1 cellular context compared by ENCODE assay signal in genomic region chr7:100837099-100837836, GRCh38.
TF ChIP-seq lines count a peak whose summit lies in the region.

No MANE protein-coding gene starts in this region.

TF ChIP-seq in K562, 482 proteins besides CTCF, POLR2A, EP300 and RAD21 (continues in another document):
- TF ChIP-seq ETS2 (tag; IDR thresholded peaks at IDR 0.05; ENCODE audit: borderline replicate concordance, poor library complexity, severe bottlenecking), result no peak
- peak; percentile 54 for TF ChIP-seq NEUROD1 (IDR thresholded peaks at IDR 0.05; ENCODE audit: borderline replicate concordance, low read depth, low read length, partially characterized antibody)
- 0 out of 2 replicates have a peak, but pooled peaks have one; percentile 62 for TF ChIP-seq SMARCC2 (IDR thresholded peaks at IDR 0.05; ENCODE audit: low read depth)
- no peak for TF ChIP-seq SMC3 (conservative IDR thresholded peaks at IDR 0.05; ENCODE audit: insufficient read depth, low read depth, low read length)
- TF ChIP-seq, protein P1, sequence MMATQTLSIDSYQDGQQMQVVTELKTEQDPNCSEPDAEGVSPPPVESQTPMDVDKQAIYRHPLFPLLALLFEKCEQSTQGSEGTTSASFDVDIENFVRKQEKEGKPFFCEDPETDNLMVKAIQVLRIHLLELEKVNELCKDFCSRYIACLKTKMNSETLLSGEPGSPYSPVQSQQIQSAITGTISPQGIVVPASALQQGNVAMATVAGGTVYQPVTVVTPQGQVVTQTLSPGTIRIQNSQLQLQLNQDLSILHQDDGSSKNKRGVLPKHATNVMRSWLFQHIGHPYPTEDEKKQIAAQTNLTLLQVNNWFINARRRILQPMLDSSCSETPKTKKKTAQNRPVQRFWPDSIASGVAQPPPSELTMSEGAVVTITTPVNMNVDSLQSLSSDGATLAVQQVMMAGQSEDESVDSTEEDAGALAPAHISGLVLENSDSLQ (IDR thresholded peaks at IDR 0.05), result peak; percentile 74
- TF ChIP-seq CBFB (CRISPR knock-in tag; IDR thresholded peaks at IDR 0.05), result peak; percentile 96
- TF ChIP-seq ZNF165 (CRISPR knock-in tag; IDR thresholded peaks at IDR 0.05; ENCODE audit: borderline replicate concordance), result no peak
- TF ChIP-seq SP2 (IDR thresholded peaks at IDR 0.05; ENCODE audit: extremely low read depth, low read depth, low read length, poor library complexity, severe bottlenecking), result peak; percentile 89
- TF ChIP-seq SUPT5H (IDR thresholded peaks at IDR 0.05), result peak; percentile 69; the same call in 1 of the 2 replicates
- TF ChIP-seq GABPB1 (CRISPR knock-in tag; IDR thresholded peaks at IDR 0.05), result peak; percentile 68; the same call in 1 of the 2 replicates
- TF ChIP-seq, protein P2, sequence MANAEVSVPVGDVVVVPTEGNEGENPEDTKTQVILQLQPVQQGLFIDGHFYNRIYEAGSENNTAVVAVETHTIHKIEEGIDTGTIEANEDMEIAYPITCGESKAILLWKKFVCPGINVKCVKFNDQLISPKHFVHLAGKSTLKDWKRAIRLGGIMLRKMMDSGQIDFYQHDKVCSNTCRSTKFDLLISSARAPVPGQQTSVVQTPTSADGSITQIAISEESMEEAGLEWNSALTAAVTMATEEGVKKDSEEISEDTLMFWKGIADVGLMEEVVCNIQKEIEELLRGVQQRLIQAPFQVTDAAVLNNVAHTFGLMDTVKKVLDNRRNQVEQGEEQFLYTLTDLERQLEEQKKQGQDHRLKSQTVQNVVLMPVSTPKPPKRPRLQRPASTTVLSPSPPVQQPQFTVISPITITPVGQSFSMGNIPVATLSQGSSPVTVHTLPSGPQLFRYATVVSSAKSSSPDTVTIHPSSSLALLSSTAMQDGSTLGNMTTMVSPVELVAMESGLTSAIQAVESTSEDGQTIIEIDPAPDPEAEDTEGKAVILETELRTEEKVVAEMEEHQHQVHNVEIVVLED (CRISPR knock-in tag; IDR thresholded peaks at IDR 0.05), result peak; percentile 97
- TF ChIP-seq, protein P3, sequence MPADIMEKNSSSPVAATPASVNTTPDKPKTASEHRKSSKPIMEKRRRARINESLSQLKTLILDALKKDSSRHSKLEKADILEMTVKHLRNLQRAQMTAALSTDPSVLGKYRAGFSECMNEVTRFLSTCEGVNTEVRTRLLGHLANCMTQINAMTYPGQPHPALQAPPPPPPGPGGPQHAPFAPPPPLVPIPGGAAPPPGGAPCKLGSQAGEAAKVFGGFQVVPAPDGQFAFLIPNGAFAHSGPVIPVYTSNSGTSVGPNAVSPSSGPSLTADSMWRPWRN (IDR thresholded peaks at IDR 0.05; ENCODE audit: low read depth), result peak; percentile 68; the same call in 1 of the 2 replicates
- peak in 1 of 2 experiments; percentile 7; a peak in 1 of 4 replicates for TF ChIP-seq KDM1A (IDR thresholded peaks at IDR 0.05)
- TF ChIP-seq E2F8 (IDR thresholded peaks at IDR 0.05; ENCODE audit: low read depth, partially characterized antibody), result peak; percentile 73
- peak; percentile 76; the same call in 1 of the 2 replicates for TF ChIP-seq E2F4 (CRISPR knock-in tag; IDR thresholded peaks at IDR 0.05; ENCODE audit: low read depth)
- no peak for TF ChIP-seq PHF21A (IDR thresholded peaks at IDR 0.05; ENCODE audit: borderline replicate concordance, low read depth)
- TF ChIP-seq ZBTB40 (IDR thresholded peaks at IDR 0.05), result peak; percentile 44; the same call in 1 of the 2 replicates
- no peak for TF ChIP-seq ZBTB40 (CRISPR knock-in tag; IDR thresholded peaks at IDR 0.05)
- TF ChIP-seq KAT2B (IDR thresholded peaks at IDR 0.05; ENCODE audit: low read depth, low read length), result no peak
- TF ChIP-seq ZNF431 (CRISPR knock-in tag; IDR thresholded peaks at IDR 0.05), result peak; percentile 48; the same call in 1 of the 2 replicates
- no peak; the same call in 1 of the 2 replicates for TF ChIP-seq CC2D1A (IDR thresholded peaks at IDR 0.05)
- 0 out of 2 replicates have a peak, but pooled peaks have one; percentile 36 for TF ChIP-seq ZNF609 (CRISPR knock-in tag; IDR thresholded peaks at IDR 0.05; ENCODE audit: borderline replicate concordance)
- peak; percentile 96 for TF ChIP-seq BHLHE40 (IDR thresholded peaks at IDR 0.05; ENCODE audit: low read length)
- no peak for TF ChIP-seq RFX5 (IDR thresholded peaks at IDR 0.05; ENCODE audit: low read depth, low read length)
- 0 out of 2 replicates have a peak, but pooled peaks have one; percentile 14 for TF ChIP-seq JUN (IDR thresholded peaks at IDR 0.05; ENCODE audit: borderline replicate concordance, low read depth, low read length)
- TF ChIP-seq JUN (CRISPR knock-in tag; IDR thresholded peaks at IDR 0.05; ENCODE audit: borderline replicate concordance), result no peak
- TF ChIP-seq E2F5 (CRISPR knock-in tag; IDR thresholded peaks at IDR 0.05), result 0 out of 2 replicates have a peak, but pooled peaks have one; percentile 50
- no peak for TF ChIP-seq MIER1 (IDR thresholded peaks at IDR 0.05; ENCODE audit: low read depth)
- TF ChIP-seq TBP (optimal IDR thresholded peaks at IDR 0.05; ENCODE audit: low read depth, low read length), result peak; percentile 65
- peak; percentile 48; the same call in 1 of the 2 replicates for TF ChIP-seq ZNF263 (CRISPR knock-in tag; IDR thresholded peaks at IDR 0.05; ENCODE audit: borderline replicate concordance)
